ENCODE assay signal across 8 cellular contexts in genomic region chr5:148384389-148384756, GRCh38. TPM values are rescaled to one million over a fixed set of nuclear protein-coding genes. Genes with fewer than 3 reads are reported as not detected.
DNase-seq lines count a peak whose midpoint lies in the region; ATAC-seq and TF ChIP-seq lines count a peak whose summit lies in the region.

No MANE protein-coding gene starts in this region.

- DNase-seq in activated naive CD4-positive, alpha-beta T cell treated with anti-CD3 and anti-CD28 coated beads for 36 hours = peak; percentile 25
- no peak for DNase-seq in activated naive CD4-positive, alpha-beta T cell treated with Interleukin-2 at 50 U/mL for 16 hours
- peak; percentile 9 for DNase-seq in activated T-helper 1 cell treated with anti-CD3 and anti-CD28 coated beads, Interleukin-12 subunit alpha, Interleukin-12 subunit beta, Interleukin-2, Interleukin-4 antibody, amounts not matched to agents 30 ng/mL and 10 ng/mL and 1 ng/mL, durations not matched to agents 14 hours and 24 hours and 36 hours (ENCODE audit: low spot score)
- DNase-seq in left ventricle myocardium superior (no peak), sigmoid colon (no peak), islet precursor cell (no peak), LoVo (ENCODE audit: low spot score) (no peak)

- intact Hi-C loops in activated naive CD4-positive, alpha-beta T cell treated with anti-CD3 and anti-CD28 coated beads for 36 hours (cut with micrococcal nuclease) = loop anchor here (5.0 to 10.0 kb wide), 5 partner anchors 423 to 1937 kb away; partner anchors contain the start of genes PPARGC1B and TCERG1
- intact Hi-C loops in activated T-helper 1 cell treated with anti-CD3 and anti-CD28 coated beads, Interleukin-12 subunit alpha, Interleukin-12 subunit beta, Interleukin-2, Interleukin-4 antibody, amounts not matched to agents 30 ng/mL and 10 ng/mL and 1 ng/mL, durations not matched to agents 14 hours and 24 hours and 36 hours (cut with micrococcal nuclease) = loop anchor here (2.0 to 10.0 kb wide), 6 partner anchors 423 to 1937 kb away; partner anchors contain the start of genes CSNK1A1, HMGXB3, JAKMIP2 and PPARGC1B
- intact Hi-C loops in left ventricle myocardium superior (cut with micrococcal nuclease) = no loop called here
- intact Hi-C loops in sigmoid colon (cut with DNase I) = no loop called here

- WGBS in sigmoid colon, 2 donors = 1 to 6% methylated on average over 7 of the region's 7 CpGs

- peak overlapping the region; percentile 89 for H3K4me3 Mint-ChIP-seq in activated naive CD4-positive, alpha-beta T cell treated with anti-CD3 and anti-CD28 coated beads for 36 hours
- peak overlapping the region; percentile 94 for H3K4me3 Mint-ChIP-seq in activated T-helper 1 cell treated with anti-CD3 and anti-CD28 coated beads, Interleukin-12 subunit alpha, Interleukin-12 subunit beta, Interleukin-2, Interleukin-4 antibody, amounts not matched to agents 30 ng/mL and 10 ng/mL and 1 ng/mL, durations not matched to agents 14 hours and 24 hours and 36 hours

- H3K27me3 ChIP-seq in sigmoid colon = no peaks in the 10 kb centered on the region

- H3K9me3 ChIP-seq in sigmoid colon = no peaks in the 10 kb centered on the region

- peaks cover 0 to 3% (median 0%) of the 10 kb centered on the region in 4 donors for H3K36me3 ChIP-seq in sigmoid colon

- peak; percentile 22 for ATAC-seq in HG03135 (IDR thresholded peaks at IDR 0.05; ENCODE audit: unreplicated experiment)
- peak; percentile 15 for ATAC-seq in left ventricle myocardium superior

- peak overlapping the region; percentile 79 to 95 (median 87) for H3K27ac ChIP-seq in sigmoid colon

- TF ChIP-seq CTCF in sigmoid colon (IDR thresholded peaks at IDR 0.05) = no peak

- no peak for TF ChIP-seq EP300 in sigmoid colon (IDR thresholded peaks at IDR 0.05)

- peak overlapping the region; percentile 54 to 93 (median 72) for H3K4me3 ChIP-seq in sigmoid colon

- no peak for TF ChIP-seq POLR2A in sigmoid colon (IDR thresholded peaks at IDR 0.05)

- peaks cover 27% of the 10 kb centered on the region for H3K36me3 Mint-ChIP-seq in activated naive CD4-positive, alpha-beta T cell treated with anti-CD3 and anti-CD28 coated beads for 36 hours (ENCODE audit: low read depth)
- peaks cover 32% of the 10 kb centered on the region for H3K36me3 Mint-ChIP-seq in activated T-helper 1 cell treated with anti-CD3 and anti-CD28 coated beads, Interleukin-12 subunit alpha, Interleukin-12 subunit beta, Interleukin-2, Interleukin-4 antibody, amounts not matched to agents 30 ng/mL and 10 ng/mL and 1 ng/mL, durations not matched to agents 14 hours and 24 hours and 36 hours (ENCODE audit: low read depth)

- no peaks in the 10 kb centered on the region for H3K27me3 Mint-ChIP-seq in activated naive CD4-positive, alpha-beta T cell treated with anti-CD3 and anti-CD28 coated beads for 36 hours (ENCODE audit: low read depth)
- no peaks in the 10 kb centered on the region for H3K27me3 Mint-ChIP-seq in activated T-helper 1 cell treated with anti-CD3 and anti-CD28 coated beads, Interleukin-12 subunit alpha, Interleukin-12 subunit beta, Interleukin-2, Interleukin-4 antibody, amounts not matched to agents 30 ng/mL and 10 ng/mL and 1 ng/mL, durations not matched to agents 14 hours and 24 hours and 36 hours (ENCODE audit: insufficient read depth)

- H3K4me1 Mint-ChIP-seq in activated naive CD4-positive, alpha-beta T cell treated with anti-CD3 and anti-CD28 coated beads for 36 hours (ENCODE audit: low read depth) = peaks cover 67% of the 10 kb centered on the region
- peaks cover 74% of the 10 kb centered on the region for H3K4me1 Mint-ChIP-seq in activated T-helper 1 cell treated with anti-CD3 and anti-CD28 coated beads, Interleukin-12 subunit alpha, Interleukin-12 subunit beta, Interleukin-2, Interleukin-4 antibody, amounts not matched to agents 30 ng/mL and 10 ng/mL and 1 ng/mL, durations not matched to agents 14 hours and 24 hours and 36 hours (ENCODE audit: low read depth)

- peaks cover 0 to 49% (median 33%) of the 10 kb centered on the region in 4 donors for H3K4me1 ChIP-seq in sigmoid colon

- H3K9me3 Mint-ChIP-seq in activated naive CD4-positive, alpha-beta T cell treated with anti-CD3 and anti-CD28 coated beads for 36 hours = no peaks in the 10 kb centered on the region
- H3K9me3 Mint-ChIP-seq in activated T-helper 1 cell treated with anti-CD3 and anti-CD28 coated beads, Interleukin-12 subunit alpha, Interleukin-12 subunit beta, Interleukin-2, Interleukin-4 antibody, amounts not matched to agents 30 ng/mL and 10 ng/mL and 1 ng/mL, durations not matched to agents 14 hours and 24 hours and 36 hours = peaks cover under 1% of the 10 kb centered on the region

- H3K27ac Mint-ChIP-seq in activated naive CD4-positive, alpha-beta T cell treated with anti-CD3 and anti-CD28 coated beads for 36 hours = peak overlapping the region; percentile 94
- H3K27ac Mint-ChIP-seq in activated T-helper 1 cell treated with anti-CD3 and anti-CD28 coated beads, Interleukin-12 subunit alpha, Interleukin-12 subunit beta, Interleukin-2, Interleukin-4 antibody, amounts not matched to agents 30 ng/mL and 10 ng/mL and 1 ng/mL, durations not matched to agents 14 hours and 24 hours and 36 hours = peak overlapping the region; percentile 99

- CTCF ChIA-PET in activated naive CD4-positive, alpha-beta T cell treated with anti-CD3 and anti-CD28 coated beads for 36 hours (lab: Charles Lee) = interaction anchor here (0.6 kb wide), 1 partner anchor 621 kb away, joined by 3 read pairs; no protein-coding TSS in a partner anchor

RNA-seq across cellular contexts. Expression of gene FBXO38, which starts 0.6 kb away (rescaled TPM):
- total RNA-seq in activated naive CD4-positive, alpha-beta T cell treated with anti-CD3 and anti-CD28 coated beads for 36 hours = 10 to 100 TPM; 31.7 to 34.2 TPM
- 64.3 and 80.3 TPM in 2 replicates for total RNA-seq in activated T-helper 1 cell treated with anti-CD3 and anti-CD28 coated beads, Interleukin-12 subunit alpha, Interleukin-12 subunit beta, Interleukin-2, Interleukin-4 antibody, amounts not matched to agents 30 ng/mL and 10 ng/mL and 1 ng/mL, durations not matched to agents 14 hours and 24 hours and 36 hours
- total RNA-seq in left ventricle myocardium superior = 41.2 TPM
- total RNA-seq in sigmoid colon = 10 to 100 TPM; 46.0 to 59.6 (median 53.5) TPM
- polyA plus RNA-seq in sigmoid colon = 10 to 100 TPM; 11.4 to 17.4 (median 12.7) TPM

RNA-seq across cellular contexts. Expression of gene SPINK9, which starts 49.0 kb away (rescaled TPM):
- not detected for total RNA-seq in activated naive CD4-positive, alpha-beta T cell treated with anti-CD3 and anti-CD28 coated beads for 36 hours
- not detected in 2 replicates for total RNA-seq in activated T-helper 1 cell treated with anti-CD3 and anti-CD28 coated beads, Interleukin-12 subunit alpha, Interleukin-12 subunit beta, Interleukin-2, Interleukin-4 antibody, amounts not matched to agents 30 ng/mL and 10 ng/mL and 1 ng/mL, durations not matched to agents 14 hours and 24 hours and 36 hours
- total RNA-seq in left ventricle myocardium superior (0.57 TPM), sigmoid colon (not detected)
- not detected for polyA plus RNA-seq in sigmoid colon

Comparison
In these comparisons a context has a peak if more than half of its experiments do, and no peak if none do; other contexts are left out.
1. DNase-seq: peak in activated naive CD4-positive, alpha-beta T cell treated with anti-CD3 and anti-CD28 coated beads for 36 hours (single experiment) and activated T-helper 1 cell treated with anti-CD3 and anti-CD28 coated beads, Interleukin-12 subunit alpha, Interleukin-12 subunit beta, Interleukin-2, Interleukin-4 antibody, amounts not matched to agents 30 ng/mL and 10 ng/mL and 1 ng/mL, durations not matched to agents 14 hours and 24 hours and 36 hours (single experiment); none in activated naive CD4-positive, alpha-beta T cell treated with Interleukin-2 at 50 U/mL for 16 hours (single experiment), left ventricle myocardium superior (single experiment), sigmoid colon (single experiment), islet precursor cell (single experiment) and LoVo (single experiment).
2. intact Hi-C loops: an anchor here in activated naive CD4-positive, alpha-beta T cell treated with anti-CD3 and anti-CD28 coated beads for 36 hours (5.0 to 10.0 kb wide) and activated T-helper 1 cell treated with anti-CD3 and anti-CD28 coated beads, Interleukin-12 subunit alpha, Interleukin-12 subunit beta, Interleukin-2, Interleukin-4 antibody, amounts not matched to agents 30 ng/mL and 10 ng/mL and 1 ng/mL, durations not matched to agents 14 hours and 24 hours and 36 hours (2.0 to 10.0 kb wide); none called in left ventricle myocardium superior and sigmoid colon.